Comparison of ENCODE assay signal across 1 cellular context in the genomic region with DNA sequence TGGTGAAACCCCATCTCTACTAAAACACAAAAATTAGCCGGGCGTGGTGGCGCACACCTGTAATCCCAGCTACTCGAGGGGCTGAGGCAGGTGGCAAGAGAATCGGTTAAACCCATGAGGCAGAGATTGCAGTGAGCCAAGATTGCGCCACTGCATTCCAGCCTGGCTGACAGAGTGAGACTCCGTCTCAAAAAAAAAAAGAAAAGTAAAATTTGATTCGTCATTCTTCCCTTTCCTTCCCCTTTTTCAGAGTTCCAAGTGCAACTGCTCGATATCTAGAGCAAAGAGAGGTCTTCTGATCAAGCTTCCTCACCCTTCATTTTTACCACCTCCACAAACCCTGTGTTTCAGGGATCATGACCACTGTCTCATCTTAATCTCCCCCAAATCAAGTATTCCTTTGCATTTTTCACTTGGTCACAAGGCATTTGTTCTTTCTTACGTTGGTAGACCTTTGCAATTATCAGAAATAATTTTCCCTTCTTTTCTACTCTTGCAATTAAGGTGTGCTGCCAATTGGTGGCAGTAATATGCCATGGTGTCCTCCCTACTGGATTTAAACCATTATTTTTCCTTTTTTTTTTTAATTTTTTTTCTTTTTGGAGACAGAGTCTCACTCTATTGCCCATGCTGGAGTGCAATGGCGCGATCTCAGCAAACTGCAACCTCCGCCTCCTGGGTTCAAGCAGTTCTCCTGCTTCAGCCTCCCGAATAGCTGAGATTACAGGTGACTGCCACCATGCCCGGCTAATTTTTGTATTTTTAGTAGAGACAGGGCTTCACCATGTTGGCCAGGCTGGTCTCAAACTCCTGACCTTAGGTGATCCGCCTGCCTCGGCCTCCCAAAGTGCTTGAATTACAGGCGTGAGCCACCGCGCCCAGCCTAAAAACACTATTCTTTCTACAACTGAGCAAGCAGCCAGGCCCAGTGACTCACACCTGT.
TF ChIP-seq lines count a peak whose summit lies in the region.
"Not testable (repeated sequence)": the region's sequence is repeated elsewhere in the genome, so short reads cannot be mapped to it uniquely, and the experiment has no call there.

No MANE protein-coding gene starts in this region.

TF ChIP-seq in K562, 482 proteins besides CTCF, POLR2A, EP300 and RAD21:
- TF ChIP-seq CEBPG (CRISPR knock-in tag; IDR thresholded peaks at IDR 0.05) (peak; percentile 42; the same call in 1 of the 2 replicates), EP400 (IDR thresholded peaks at IDR 0.05) (peak; percentile 34; the same call in 1 of the 2 replicates), TEAD1 (CRISPR knock-in tag; IDR thresholded peaks at IDR 0.05) (peak in 1 of 2 experiments; percentile 75; a peak in 2 of 4 replicates), CEBPB (tag; IDR thresholded peaks at IDR 0.05) (peak; percentile 75), SMC3 (conservative IDR thresholded peaks at IDR 0.05; ENCODE audit: insufficient read depth, low read depth, low read length) (0 out of 2 replicates have a peak, but pooled peaks have one; percentile 17), C11orf30 (IDR thresholded peaks at IDR 0.05; ENCODE audit: low read depth) (0 out of 2 replicates have a peak, but pooled peaks have one; percentile 43), MAFG (tag; conservative IDR thresholded peaks at IDR 0.05) (peak; percentile 48; the same call in 1 of the 2 replicates), ZNF316 (IDR thresholded peaks at IDR 0.05) (peak; percentile 52), NFE2 (IDR thresholded peaks at IDR 0.05; ENCODE audit: low read depth) (0 out of 2 replicates have a peak, but pooled peaks have one; percentile 22), TRIM24 (IDR thresholded peaks at IDR 0.05) (0 out of 4 replicates have a peak, but pooled peaks of 1 of the 2 experiments have one; percentile 29), ARID2 (IDR thresholded peaks at IDR 0.05) (0 out of 2 replicates have a peak, but pooled peaks have one; percentile 40)
- TF ChIP-seq CEBPG (tag; conservative IDR thresholded peaks at IDR 0.05 in 1 of 2, IDR thresholded peaks at IDR 0.05 in 1 of 2), result not testable (repeated sequence)
TF ChIP-seq in K562: peak in this region for 11; not testable (repeated sequence) for 471.
